Comparison of ENCODE assay signal across 34 cellular contexts in the genomic region with DNA sequence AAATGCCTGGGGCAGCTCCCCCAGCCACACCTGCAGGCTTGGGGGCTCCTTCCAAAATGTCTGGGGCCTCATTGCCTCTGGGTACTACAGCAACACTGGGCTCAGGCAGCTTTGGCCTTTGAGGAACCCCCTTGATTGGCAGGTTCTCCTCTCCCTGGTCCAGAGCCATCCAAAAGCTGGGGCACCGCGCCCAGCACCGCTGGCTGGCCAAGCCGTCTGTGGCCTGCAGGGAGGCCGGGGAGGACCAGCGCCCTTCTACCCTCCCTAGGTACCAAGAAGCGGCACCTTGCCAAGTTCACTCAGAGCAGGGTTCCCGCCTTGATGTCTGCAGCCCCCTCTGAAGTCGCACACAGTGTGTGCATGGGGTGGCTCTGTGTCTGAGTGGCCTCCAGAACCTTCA.
"Had no signal": no experiment of that assay in that cellular context is flagged by ENCODE, and none has a peak within 500 bp of the region (broad histone marks: within the 10 kb centered on the region; RNA-seq: fewer than 3 reads in every experiment).

No MANE protein-coding gene starts in this region.

- H3K36me3 ChIP-seq: brain microvascular endothelial cell, MG63, WERI-Rb-1 had no signal

- H3K9me3 ChIP-seq: MG63, Peyer's patch had no signal

- H3K27me3 ChIP-seq: brain microvascular endothelial cell, MG63, Peyer's patch had no signal

- DNase-seq: activated CD4-positive, alpha-beta memory T cell treated with anti-CD3 and anti-CD28 coated beads, Interleukin-2, amount 10 ng/mL, durations not matched to agents 7 days and 5 days; activated CD4-positive, alpha-beta T cell treated with anti-CD3 and anti-CD28 coated beads for 1 hour; activated CD4-positive, alpha-beta T cell treated with anti-CD3 and anti-CD28 coated beads for 48 hours; activated CD4-positive, CD25-positive, alpha-beta regulatory T cell; activated effector memory CD4-positive, alpha-beta T cell treated with anti-CD3 and anti-CD28 coated beads, Interleukin-2, amount 50 U/mL, for 16 hours; activated naive CD4-positive, alpha-beta T cell; activated naive CD4-positive, alpha-beta T cell treated with anti-CD3 and anti-CD28 coated beads, Interleukin-2, amount 50 U/mL, for 16 hours; activated naive CD8-positive, alpha-beta T cell treated with anti-CD3 and anti-CD28 coated beads for 36 hours; activated T-cell treated with anti-CD3 and anti-CD28 coated beads, Interleukin-2, amount 50 U/mL, for 1 hour; activated T-cell treated with anti-CD3 and anti-CD28 coated beads, Interleukin-2, amount 50 U/mL, for 72 hours; amniotic stem cell; aorta; brain microvascular endothelial cell; Kasumi-1; KG1; MG63; NCI-H1048; NCI-H1105 treated with DMSO at 0.1 percent for 48 hours; NCI-H1436; NCI-H1694; NCI-H1930; NCI-H2081 treated with DMSO at 0.1 percent for 48 hours; NCI-H510A; NCI-H526; NCI-H748 treated with DMSO at 0.1 percent for 48 hours; NK-92 treated with Interleukin-12 subunit alpha and Interleukin-12 subunit beta, amount 100 ng/mL, for 24 hours; PC-3; Peyer's patch; RPMI8226; SW 1271; T-helper 1 cell; T1000; WERI-Rb-1 had no signal

- H3K27ac ChIP-seq: brain microvascular endothelial cell, WERI-Rb-1 had no signal

- H3K4me3 ChIP-seq: MG63, Peyer's patch had no signal

- ATAC-seq: activated T-cell treated with anti-CD3 and anti-CD28 coated beads, Interleukin-2, amount 50 U/mL, for 72 hours; activated T-helper 17 cell treated with anti-CD3 and anti-CD28 coated beads, Interleukin-2, amount 50 U/mL, for 72 hours; PC-3 had no signal
